In the genomic region with DNA sequence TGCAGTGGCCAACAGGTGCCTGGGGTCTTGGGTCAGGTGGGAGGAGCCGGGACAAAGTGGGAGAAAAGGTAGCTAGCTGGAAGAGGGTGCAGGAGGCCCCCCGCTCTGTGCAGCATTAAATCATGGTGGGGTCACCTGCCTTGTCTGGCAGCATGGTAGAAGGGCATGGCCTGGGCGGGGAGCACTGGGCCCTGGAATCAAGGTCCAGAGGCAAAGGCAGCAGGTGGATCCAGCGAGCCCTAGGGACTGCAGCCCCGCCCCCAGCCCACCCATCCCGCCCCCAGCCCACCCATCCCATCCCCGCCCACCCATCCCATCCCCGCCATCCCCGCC, we compare ENCODE assay signal across 14 cellular contexts. TPM values are rescaled to one million over a fixed set of nuclear protein-coding genes. Genes with fewer than 3 reads are reported as not detected.
DNase-seq lines count a peak whose midpoint lies in the region; ATAC-seq and TF ChIP-seq lines count a peak whose summit lies in the region.
"Had no signal": no experiment of that assay in that cellular context is flagged by ENCODE, and none has a peak within 500 bp of the region (broad histone marks: within the 10 kb centered on the region; RNA-seq: fewer than 3 reads in every experiment).

No MANE protein-coding gene starts in this region.

- TF ChIP-seq POLR2A in GM18505 (IDR thresholded peaks at IDR 0.05; ENCODE audit: borderline replicate concordance, extremely low read depth, insufficient read depth, insufficient read length) = no peak

- peak overlapping the region; percentile 50 for H3K4me3 Mint-ChIP-seq in T-helper 2 cell treated with Interferon-gamma antibody and Interleukin-4, amounts not matched to agents 5 μg/mL and 100 μg/mL, for 36 hours
- peak overlapping the region; percentile 77 for H3K4me3 Mint-ChIP-seq in central memory CD8-positive, alpha-beta T cell
- peak overlapping the region; percentile 77 for H3K4me3 Mint-ChIP-seq in neural progenitor cell

- DNase-seq in T-helper 2 cell treated with Interferon-gamma antibody and Interleukin-4, amounts not matched to agents 5 μg/mL and 100 μg/mL, for 36 hours (ENCODE audit: low spot score) = no peak
- DNase-seq in T-helper 2 cell (no peak), H7 (peak; percentile 85), neural progenitor cell (ENCODE audit: low spot score) (no peak)
- DNase-seq in central memory CD8-positive, alpha-beta T cell (ENCODE audit: low spot score in 2 of 2) = no peak
- DNase-seq: NCI-H1417 treated with DMSO at 0.1 percent for 48 hours, NCI-H510A had no signal

- H3K27ac Mint-ChIP-seq in T-helper 2 cell treated with Interferon-gamma antibody and Interleukin-4, amounts not matched to agents 5 μg/mL and 100 μg/mL, for 36 hours = peak overlapping the region; percentile 45
- peak overlapping the region; percentile 81 for H3K27ac Mint-ChIP-seq in central memory CD8-positive, alpha-beta T cell (ENCODE audit: low read depth)
- no peak overlapping the region for H3K27ac Mint-ChIP-seq in neural progenitor cell

- H3K4me1 ChIP-seq in neural progenitor cell = peaks cover 15% of the 10 kb centered on the region

- peaks cover 3% of the 10 kb centered on the region for H3K36me3 Mint-ChIP-seq in T-helper 2 cell treated with Interferon-gamma antibody and Interleukin-4, amounts not matched to agents 5 μg/mL and 100 μg/mL, for 36 hours (ENCODE audit: low read depth)
- peaks cover 7% of the 10 kb centered on the region for H3K36me3 Mint-ChIP-seq in central memory CD8-positive, alpha-beta T cell (ENCODE audit: insufficient read depth)
- peaks cover 8% of the 10 kb centered on the region for H3K36me3 Mint-ChIP-seq in neural progenitor cell

- peak overlapping the region; percentile 35 for H3K4me2 ChIP-seq in neural progenitor cell

- no peak for TF ChIP-seq CTCF in neural progenitor cell (IDR thresholded peaks at IDR 0.05)

- no peaks in the 10 kb centered on the region for H3K9me3 ChIP-seq in neural progenitor cell (ENCODE audit: low read depth)
- H3K9me3 ChIP-seq: heart left ventricle, tibial artery had no signal

- H3K9ac ChIP-seq in neural progenitor cell = no peak overlapping the region

- peak overlapping the region; percentile 10; the same call in 1 of the 2 replicates for H3K4me3 ChIP-seq in H7 (ENCODE audit: insufficient read depth, low read depth, low read length)
- H3K4me3 ChIP-seq in neural progenitor cell = no peak overlapping the region

- H4K20me1 ChIP-seq in neural progenitor cell (ENCODE audit: low read depth) = no peaks in the 10 kb centered on the region

- no peak for ATAC-seq in central memory CD8-positive, alpha-beta T cell (replicated peaks; ENCODE audit: extremely low read depth, poor library complexity, severe bottlenecking)
- ATAC-seq in HG03196 (IDR thresholded peaks at IDR 0.05; ENCODE audit: unreplicated experiment) = no peak
- no peak for ATAC-seq in GM18505 (IDR thresholded peaks at IDR 0.05; ENCODE audit: unreplicated experiment)
- ATAC-seq in GM21423 (IDR thresholded peaks at IDR 0.05; ENCODE audit: unreplicated experiment) = no peak
- ATAC-seq: HepG2 had no signal

- H3K27me3 Mint-ChIP-seq in T-helper 2 cell treated with Interferon-gamma antibody and Interleukin-4, amounts not matched to agents 5 μg/mL and 100 μg/mL, for 36 hours (ENCODE audit: low read depth) = no peaks in the 10 kb centered on the region
- H3K27me3 Mint-ChIP-seq in central memory CD8-positive, alpha-beta T cell = no peaks in the 10 kb centered on the region
- H3K27me3 Mint-ChIP-seq in neural progenitor cell (ENCODE audit: insufficient read depth, low read depth) = peaks cover 29% of the 10 kb centered on the region

- H3K27me3 ChIP-seq in H7 (ENCODE audit: control insufficient read depth, insufficient read depth, low read length) (no peaks in the 10 kb centered on the region; the same call in 1 of the 2 replicates), neural progenitor cell (peaks cover 1% of the 10 kb centered on the region)

- H3F3A ChIP-seq in neural progenitor cell (ENCODE audit: low read depth) = peaks cover 26% of the 10 kb centered on the region

- H3K36me3 ChIP-seq in H7 (replicated peaks; ENCODE audit: control insufficient read depth, insufficient read depth, low read length) (no peaks in the 10 kb centered on the region), neural progenitor cell (no peaks in the 10 kb centered on the region)
- H3K36me3 ChIP-seq: heart left ventricle, tibial artery had no signal

- peaks cover 23% of the 10 kb centered on the region for H3K9me3 Mint-ChIP-seq in T-helper 2 cell treated with Interferon-gamma antibody and Interleukin-4, amounts not matched to agents 5 μg/mL and 100 μg/mL, for 36 hours
- peaks cover 22% of the 10 kb centered on the region for H3K9me3 Mint-ChIP-seq in central memory CD8-positive, alpha-beta T cell
- H3K9me3 Mint-ChIP-seq in neural progenitor cell = peaks cover 28% of the 10 kb centered on the region

- H3K4me1 Mint-ChIP-seq in T-helper 2 cell treated with Interferon-gamma antibody and Interleukin-4, amounts not matched to agents 5 μg/mL and 100 μg/mL, for 36 hours (ENCODE audit: low read depth) = no peaks in the 10 kb centered on the region
- peaks cover 11% of the 10 kb centered on the region for H3K4me1 Mint-ChIP-seq in central memory CD8-positive, alpha-beta T cell
- H3K4me1 Mint-ChIP-seq in neural progenitor cell = peaks cover 3% of the 10 kb centered on the region

- H3K79me2 ChIP-seq in neural progenitor cell (ENCODE audit: low read depth) = no peaks in the 10 kb centered on the region

- no peak overlapping the region for H2AFZ ChIP-seq in neural progenitor cell (replicated peaks)

- H3K27ac ChIP-seq in neural progenitor cell = no peak overlapping the region

RNA-seq across cellular contexts. Expression of a gene that starts 16.7 kb away (rescaled TPM):
- total RNA-seq in H7 (2014; rRNA removed; shearing (Covaris generic)) = not detected in 2 replicates
- total RNA-seq in neural progenitor cell (ENCODE audit: low replicate concordance) = 0.22 TPM in 1 of 2 replicates, not detected in the other
- total RNA-seq: HepG2, RPMI7951 had no signal

RNA-seq across cellular contexts. Expression of a gene that starts 41.1 kb away (rescaled TPM):
- total RNA-seq in H7 (2014; rRNA removed; shearing (Covaris generic)) = 29.3 and 32.0 TPM in 2 replicates
- 8.0 and 24.0 TPM in 2 replicates for total RNA-seq in neural progenitor cell (ENCODE audit: low replicate concordance)

RNA-seq across cellular contexts. Expression of a gene that starts 49.4 kb away (rescaled TPM):
- total RNA-seq in H7 (2014; rRNA removed; shearing (Covaris generic)) = not detected in 2 replicates
- not detected in 2 replicates for total RNA-seq in neural progenitor cell (ENCODE audit: low replicate concordance)
- total RNA-seq: HepG2, RPMI7951 had no signal

RNA-seq across cellular contexts. Expression of a gene that starts 57.0 kb away (rescaled TPM):
- 0.07 and 0.89 TPM in 2 replicates for total RNA-seq in H7 (2014; rRNA removed; shearing (Covaris generic))
- 0.09 TPM in 1 of 2 replicates, not detected in the other for total RNA-seq in neural progenitor cell (ENCODE audit: low replicate concordance)
- total RNA-seq: HepG2, RPMI7951 had no signal
